In the genomic region with DNA sequence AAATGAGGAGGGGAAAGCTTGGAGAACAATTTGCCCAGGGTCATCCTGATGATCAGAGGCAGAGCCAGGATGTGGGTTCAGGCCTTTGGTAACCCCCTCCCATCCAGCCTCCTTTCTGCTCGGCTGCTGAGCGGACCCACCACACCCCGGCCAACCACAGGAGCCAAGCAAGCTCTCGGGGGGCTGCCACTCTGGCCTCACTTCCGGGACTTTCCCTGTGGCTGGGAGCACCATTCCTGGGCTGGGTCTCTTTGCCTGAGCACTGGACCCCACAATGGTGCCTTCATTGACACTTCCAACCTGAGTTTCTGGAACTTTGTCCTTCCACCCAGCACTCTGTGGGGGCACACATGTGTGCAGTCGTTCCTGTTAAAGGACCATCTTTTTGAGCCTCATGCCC, we compare ENCODE assay signal across 5 cellular contexts.
"Had no signal": no experiment of that assay in that cellular context is flagged by ENCODE, and none has a peak within 500 bp of the region (broad histone marks: within the 10 kb centered on the region; RNA-seq: fewer than 3 reads in every experiment).

No MANE protein-coding gene starts in this region.

- H3K4me3 ChIP-seq: GM23248 had no signal

- H3K9ac ChIP-seq: GM23248 had no signal

- DNase-seq: HFFc6 had no signal

- H3K27ac Mint-ChIP-seq: H9, HFFc6 had no signal

- H3K27ac ChIP-seq: GM23248, HL-60 had no signal

- H3K27me3 Mint-ChIP-seq: IgD-negative memory B cell had no signal

- H3K9me3 Mint-ChIP-seq: H9, HFFc6, IgD-negative memory B cell had no signal

- H3K4me3 Mint-ChIP-seq: H9, HFFc6, IgD-negative memory B cell had no signal

- H3K4me1 Mint-ChIP-seq: H9 had no signal

- H2AFZ ChIP-seq: GM23248 had no signal
